Comparison of ENCODE assay signal across 14 cellular contexts in genomic region chr17:72639711-72640110, GRCh38.
"Had no signal": no experiment of that assay in that cellular context is flagged by ENCODE, and none has a peak within 500 bp of the region (broad histone marks: within the 10 kb centered on the region; RNA-seq: fewer than 3 reads in every experiment).

No MANE protein-coding gene starts in this region.

- H3K36me3 Mint-ChIP-seq: activated naive CD4-positive, alpha-beta T cell treated with anti-CD3 and anti-CD28 coated beads, Interleukin-2, amount 10 ng/mL, durations not matched to agents 7 days and 5 days had no signal

- H3K27ac Mint-ChIP-seq: activated CD4-positive, alpha-beta memory T cell treated with anti-CD3 and anti-CD28 coated beads, Interleukin-2, amount 10 ng/mL, durations not matched to agents 7 days and 5 days; activated CD4-positive, alpha-beta T cell treated with anti-CD3 and anti-CD28 coated beads for 36 hours; activated naive CD4-positive, alpha-beta T cell treated with anti-CD3 and anti-CD28 coated beads, Interleukin-2, amount 10 ng/mL, durations not matched to agents 7 days and 5 days; activated T-cell treated with anti-CD3 and anti-CD28 coated beads, Interleukin-2, amount 50 U/mL, for 24 hours had no signal

- DNase-seq: activated CD4-positive, alpha-beta memory T cell treated with anti-CD3 and anti-CD28 coated beads, Interleukin-2, amount 10 ng/mL, durations not matched to agents 7 days and 5 days; activated CD4-positive, alpha-beta T cell treated with anti-CD3 and anti-CD28 coated beads for 36 hours; activated naive CD4-positive, alpha-beta T cell treated with anti-CD3 and anti-CD28 coated beads, Interleukin-2, amount 10 ng/mL, durations not matched to agents 7 days and 5 days; activated T-cell treated with anti-CD3 and anti-CD28 coated beads, Interleukin-2, amount 50 U/mL, for 24 hours; mammary epithelial cell; naive thymus-derived CD8-positive, alpha-beta T cell; occipital lobe; stimulated activated CD4-positive, alpha-beta T cell treated with anti-CD3 and anti-CD28 coated beads, Interleukin-4, amount 100 ng/mL, for 24 hours; stimulated activated naive CD8-positive, alpha-beta T cell treated with anti-CD3 and anti-CD28 coated beads, Interleukin-15, Interleukin-2, amounts not matched to agents 100 U/mL and 50 U/mL, for 24 hours; testis had no signal

- H3K36me3 ChIP-seq: ascending aorta, left lung, right atrium auricular region had no signal

- H3K4me3 Mint-ChIP-seq: activated CD4-positive, alpha-beta memory T cell treated with anti-CD3 and anti-CD28 coated beads, Interleukin-2, amount 10 ng/mL, durations not matched to agents 7 days and 5 days; activated CD4-positive, alpha-beta T cell treated with anti-CD3 and anti-CD28 coated beads for 36 hours; activated naive CD4-positive, alpha-beta T cell treated with anti-CD3 and anti-CD28 coated beads, Interleukin-2, amount 10 ng/mL, durations not matched to agents 7 days and 5 days; activated T-cell treated with anti-CD3 and anti-CD28 coated beads, Interleukin-2, amount 50 U/mL, for 24 hours; naive thymus-derived CD8-positive, alpha-beta T cell had no signal

- H3K27ac ChIP-seq: ascending aorta, left lung, right atrium auricular region, skin epidermis, testis had no signal

- H3K9me3 Mint-ChIP-seq: activated CD4-positive, alpha-beta memory T cell treated with anti-CD3 and anti-CD28 coated beads, Interleukin-2, amount 10 ng/mL, durations not matched to agents 7 days and 5 days; activated naive CD4-positive, alpha-beta T cell treated with anti-CD3 and anti-CD28 coated beads, Interleukin-2, amount 10 ng/mL, durations not matched to agents 7 days and 5 days; activated T-cell treated with anti-CD3 and anti-CD28 coated beads, Interleukin-2, amount 50 U/mL, for 24 hours had no signal

- H3K4me3 ChIP-seq: ascending aorta, left lung, right atrium auricular region, testis had no signal

- H3K9me3 ChIP-seq: ascending aorta, left lung, right atrium auricular region, testis had no signal

- H3K4me1 ChIP-seq: ascending aorta, left lung, right atrium auricular region, testis had no signal

- H3K27me3 ChIP-seq: ascending aorta, right atrium auricular region, testis had no signal

- ATAC-seq: activated CD4-positive, alpha-beta T cell treated with anti-CD3 and anti-CD28 coated beads for 36 hours; naive thymus-derived CD8-positive, alpha-beta T cell; stimulated activated naive CD8-positive, alpha-beta T cell treated with anti-CD3 and anti-CD28 coated beads, Interleukin-15, Interleukin-2, amounts not matched to agents 100 U/mL and 50 U/mL, for 24 hours had no signal
